1 cellular context compared by ENCODE assay signal in genomic region chr2:207503234-207503633, GRCh38.
TF ChIP-seq lines count a peak whose summit lies in the region.

No MANE protein-coding gene starts in this region.

TF ChIP-seq in K562, 482 proteins besides CTCF, POLR2A, EP300 and RAD21 (continued from another document):
- TF ChIP-seq USF1 (CRISPR knock-in tag; IDR thresholded peaks at IDR 0.05) (peak; percentile 42; the same call in 1 of the 2 replicates), MGA (IDR thresholded peaks at IDR 0.05) (peak; percentile 76), CTBP1 (IDR thresholded peaks at IDR 0.05; ENCODE audit: borderline replicate concordance) (0 out of 2 replicates have a peak, but pooled peaks have one; percentile 36), TOE1 (IDR thresholded peaks at IDR 0.05; ENCODE audit: borderline replicate concordance) (0 out of 2 replicates have a peak, but pooled peaks have one; percentile 36), TOE1 (CRISPR knock-in tag; IDR thresholded peaks at IDR 0.05; ENCODE audit: borderline replicate concordance, low read depth) (no peak), KLF10 (CRISPR knock-in tag; IDR thresholded peaks at IDR 0.05) (no peak), ELK3 (CRISPR knock-in tag; IDR thresholded peaks at IDR 0.05) (no peak), USF2 (CRISPR knock-in tag; IDR thresholded peaks at IDR 0.05) (peak; percentile 20; the same call in 1 of the 2 replicates), PKNOX1 (IDR thresholded peaks at IDR 0.05) (peak; percentile 56; the same call in 1 of the 2 replicates), SNAPC5 (CRISPR knock-in tag; IDR thresholded peaks at IDR 0.05) (no peak), RCOR1 (IDR thresholded peaks at IDR 0.05; ENCODE audit: borderline replicate concordance in 1 of 2, low read depth in 2 of 2, low read length in 2 of 2) (0 out of 4 replicates have a peak, but pooled peaks of 1 of the 2 experiments have one; percentile 11), ZNF592 (IDR thresholded peaks at IDR 0.05) (peak; percentile 66)
